Comparison of ENCODE assay signal across 9 cellular contexts in genomic region chr4:7872264-7872771, GRCh38.
A peak's percentile ranks its signal among the peaks of the same experiment; 100 is the strongest.
DNase-seq lines count a peak whose midpoint lies in the region; ATAC-seq and TF ChIP-seq lines count a peak whose summit lies in the region.
"Had no signal": no experiment of that assay in that cellular context is flagged by ENCODE, and none has a peak within 500 bp of the region (broad histone marks: within the 10 kb centered on the region; RNA-seq: fewer than 3 reads in every experiment).

No MANE protein-coding gene starts in this region.

- DNase-seq in DMS53 treated with DMSO at 0.1 percent for 48 hours (lab: John Stamatoyannopoulos, UW; ENCODE audit: unreplicated experiment) (peak; percentile 96), NCI-H2196 (lab: John Stamatoyannopoulos, UW; ENCODE audit: unreplicated experiment) (peak; percentile 87), epithelial cell of esophagus (ENCODE audit: low read depth) (peak; percentile 78), NCI-H187 (lab: John Stamatoyannopoulos, UW) (no peak), NCI-H1930 (lab: John Stamatoyannopoulos, UW) (no peak)
- DNase-seq in activated CD8-positive, alpha-beta memory T cell treated with anti-CD3 and anti-CD28 coated beads, Interleukin-2, amount 50 U/mL, for 48 hours = no peak

- H3K27me3 ChIP-seq in parathyroid adenoma (ENCODE audit: control insufficient read depth, insufficient read depth, low read length) = no peaks in the 10 kb centered on the region
- H3K27me3 ChIP-seq: suprapubic skin had no signal

- no peak overlapping the region for H2AFZ ChIP-seq in parathyroid adenoma

- H3K27ac ChIP-seq in parathyroid adenoma = peak overlapping the region; percentile 56
- H3K27ac ChIP-seq: suprapubic skin had no signal

- peak overlapping the region; percentile 10 for H3K4me2 ChIP-seq in parathyroid adenoma (ENCODE audit: low read length)

- TF ChIP-seq CTCF in epithelial cell of esophagus (IDR thresholded peaks at IDR 0.05; ENCODE audit: insufficient read depth, low read depth, low read length, missing control alignments) (no peak), parathyroid adenoma (IDR thresholded peaks at IDR 0.05) (no peak)

- H3K79me2 ChIP-seq in parathyroid adenoma = no peaks in the 10 kb centered on the region

- H3K4me3 ChIP-seq in epithelial cell of esophagus (ENCODE audit: low read length) (no peak overlapping the region), parathyroid adenoma (ENCODE audit: low read depth, low read length) (no peak overlapping the region)
- H3K4me3 ChIP-seq: suprapubic skin had no signal

- no peak overlapping the region for H3K9ac ChIP-seq in parathyroid adenoma

- no peaks in the 10 kb centered on the region for H3K36me3 ChIP-seq in parathyroid adenoma (ENCODE audit: control insufficient read depth, insufficient read depth, low read length)

- H3K4me1 ChIP-seq in parathyroid adenoma = peaks cover 7% of the 10 kb centered on the region

- H3K9me3 ChIP-seq in parathyroid adenoma (ENCODE audit: control insufficient read depth, low read length) = no peaks in the 10 kb centered on the region
- H3K9me3 ChIP-seq: suprapubic skin had no signal

- no peak for ATAC-seq in GM18858 (IDR thresholded peaks at IDR 0.05; ENCODE audit: unreplicated experiment)

Comparison
In these comparisons a context has a peak if more than half of its experiments do, and no peak if none do; other contexts are left out.
1. DNase-seq: peak in DMS53 treated with DMSO at 0.1 percent for 48 hours (single experiment), NCI-H2196 (single experiment) and epithelial cell of esophagus (single experiment); none in NCI-H187 (0 of 2), NCI-H1930 (0 of 2) and activated CD8-positive, alpha-beta memory T cell treated with anti-CD3 and anti-CD28 coated beads, Interleukin-2, amount 50 U/mL, for 48 hours (single experiment).